Comparison of ENCODE assay signal across 9 cellular contexts in genomic region chr22:46068176-46068907, GRCh38.
DNase-seq lines count a peak whose midpoint lies in the region; ATAC-seq, FAIRE-seq and TF ChIP-seq lines count a peak whose summit lies in the region.
"Had no signal": no experiment of that assay in that cellular context is flagged by ENCODE, and none has a peak within 500 bp of the region (broad histone marks: within the 10 kb centered on the region; RNA-seq: fewer than 3 reads in every experiment).

No MANE protein-coding gene starts in this region.

- no peak overlapping the region for H2AK5ac ChIP-seq in IMR-90 (ENCODE audit: low read depth, low read length)

- H3K9me3 ChIP-seq in BE2C: no peaks in the 10 kb centered on the region
- no peaks in the 10 kb centered on the region for H3K9me3 ChIP-seq in IMR-90 (ENCODE audit: control insufficient read depth, insufficient read depth, low read length)

- peak overlapping the region; percentile 85; the same call in 1 of the 2 replicates for H2BK120ac ChIP-seq in IMR-90 (ENCODE audit: low read depth, low read length)

- ATAC-seq in IMR-90 (ENCODE audit: low read depth): no peak

- no TSS peak for BruUV-seq in IMR-90 (replicated peaks; lab: Mats Ljungman, UMichigan)

- peak overlapping the region; percentile 79 for H3K18ac ChIP-seq in IMR-90 (ENCODE audit: low read depth, low read length)

- H2BK5ac ChIP-seq in IMR-90 (ENCODE audit: low read depth, low read length, poor library complexity, severe bottlenecking): peak overlapping the region; percentile 92

- peak overlapping the region in 2 of 3 experiments; percentile 82 to 90 for H3K27ac Mint-ChIP-seq in nephron

- CTCF ChIA-PET in IMR-90 (lab: Yijun Ruan, JAX) (interaction anchor here (0.6 to 0.9 kb wide), 2 partner anchors 9 to 665 kb away, joined by 3 read pairs; no protein-coding TSS in a partner anchor), GM10248 (lab: Yijun Ruan, JAX) (no interaction called here)

- H3K4me3 ChIP-seq in BE2C (ENCODE audit: low read depth, low read length): peak overlapping the region; percentile 84
- peak overlapping the region; percentile 81; the same call in 1 of the 2 replicates for H3K4me3 ChIP-seq in IMR-90 (ENCODE audit: insufficient read depth, low read depth, low read length)
- H3K4me3 ChIP-seq in bronchial epithelial cell (ENCODE audit: low read depth, low read length): peak overlapping the region; percentile 92

- peaks cover 3% of the 10 kb centered on the region for H3K9me1 ChIP-seq in IMR-90 (ENCODE audit: insufficient read depth, low read length)

- peak overlapping the region; percentile 83; the same call in 1 of the 2 replicates for H4K5ac ChIP-seq in IMR-90 (ENCODE audit: low read depth, low read length)

- peaks cover 4% of the 10 kb centered on the region; the same call in 1 of the 2 replicates for H4K20me1 ChIP-seq in IMR-90 (ENCODE audit: insufficient read depth, low read length)

- H3K4me3 Mint-ChIP-seq in nephron: peak overlapping the region in 2 of 3 experiments; percentile 86 to 90

- no peak for TF ChIP-seq CTCF in BE2C (IDR thresholded peaks at IDR 0.05; ENCODE audit: low read depth, low read length)
- TF ChIP-seq CTCF in IMR-90 (conservative IDR thresholded peaks at IDR 0.05; ENCODE audit: low read depth, low read length): no peak
- no peak for TF ChIP-seq CTCF in bronchial epithelial cell (IDR thresholded peaks at IDR 0.05; ENCODE audit: insufficient read depth, low read length, severe bottlenecking)
- TF ChIP-seq CTCF in nephron (IDR thresholded peaks at IDR 0.05; ENCODE audit: unreplicated experiment in 3 of 3): no peak
- no peak for TF ChIP-seq CTCF in GM10248 (IDR thresholded peaks at IDR 0.05; ENCODE audit: control extremely low read depth, extremely low read depth, low read depth, missing control alignments)
- no peak for TF ChIP-seq CTCF in D721Med (IDR thresholded peaks at IDR 0.05; ENCODE audit: insufficient read depth, missing control alignments)

- peaks cover 25% of the 10 kb centered on the region for H3K4me1 Mint-ChIP-seq in nephron

- peaks cover 54% of the 10 kb centered on the region for H3K27me3 Mint-ChIP-seq in nephron (ENCODE audit: low read depth)

- FAIRE-seq in bronchial epithelial cell (lab: Jason Lieb, UNC) (no peak), D721Med (lab: Jason Lieb, UNC) (no peak)
- FAIRE-seq: GM18507 had no signal

- H3K56ac ChIP-seq in IMR-90 (ENCODE audit: extremely low read depth, insufficient read depth, low read length): peak overlapping the region; percentile 95

- peak overlapping the region; percentile 95 for H3K9ac ChIP-seq in IMR-90 (ENCODE audit: low read depth, low read length)

- DNase-seq in BE2C (no peak), IMR-90 (no peak), bronchial epithelial cell (ENCODE audit: low read depth) (peak; percentile 45), NCI-H1417 treated with DMSO at 0.1 percent for 48 hours (lab: John Stamatoyannopoulos, UW) (no peak), GM10248 (ENCODE audit: extremely low spot score) (no peak), D721Med (ENCODE audit: insufficient read length, low spot score) (no peak), medulla oblongata (ENCODE audit: extremely low spot score) (no peak)

- H2AFZ ChIP-seq in IMR-90 (replicated peaks; ENCODE audit: low read length, poor library complexity): no peak overlapping the region

- intact Hi-C loops in IMR-90 (cut with micrococcal nuclease): loop anchor here (2.0 kb wide), 2 partner anchors 14 to 56 kb away; no protein-coding TSS in a partner anchor

- dilution Hi-C loops in IMR-90 (cut with HindIII; ENCODE audit: low sequenced_read_pairs, unreplicated experiment): no loop called here

- TF ChIP-seq POLR2A in IMR-90 (IDR thresholded peaks at IDR 0.05; ENCODE audit: low read depth, low read length): no peak

- no peak overlapping the region for H2AK9ac ChIP-seq in IMR-90 (replicated peaks; ENCODE audit: low read depth, low read length, poor library complexity)

- H3K4me2 ChIP-seq in IMR-90 (ENCODE audit: low read depth, low read length): peak overlapping the region; percentile 92

- no peak overlapping the region for H2BK20ac ChIP-seq in IMR-90 (ENCODE audit: low read depth, low read length)

- WGBS in IMR-90 (ENCODE audit: extremely low coverage in 2 of 2, insufficient read length in 1 of 2), 2 experiments: no CpG with 5 or more reads among the region's 8 CpGs

- H4K8ac ChIP-seq in IMR-90 (ENCODE audit: low read depth in 2 of 2, low read length in 2 of 2): peak overlapping the region; percentile 84 to 87; a peak in 3 of 4 replicates

- H3K14ac ChIP-seq in IMR-90 (replicated peaks; ENCODE audit: low read depth, low read length): no peak overlapping the region; the same call in 1 of the 2 replicates

- no peak overlapping the region; the same call in 1 of the 2 replicates for H3K4ac ChIP-seq in IMR-90 (ENCODE audit: low read depth, low read length)

- peak overlapping the region; percentile 97; the same call in 1 of the 2 replicates for H3K23ac ChIP-seq in IMR-90 (ENCODE audit: low read depth, low read length)

- peak overlapping the region; percentile 99; the same call in 1 of the 2 replicates for H3K27ac ChIP-seq in IMR-90 (ENCODE audit: insufficient read depth, low read length)

- TF ChIP-seq RAD21 in IMR-90 (IDR thresholded peaks at IDR 0.05; ENCODE audit: low read length): no peak

- POLR2A ChIA-PET in IMR-90 (lab: Charles Lee; ENCODE audit: unreplicated experiment) (interaction anchor here (1.4 kb wide), 1 partner anchor 33 kb away, joined by 4 read pairs; no protein-coding TSS in a partner anchor), GM10248 (lab: Yijun Ruan, JAX) (no interaction called here)

- H3K4me1 ChIP-seq in BE2C (peaks cover 10% of the 10 kb centered on the region), IMR-90 (ENCODE audit: control insufficient read depth, insufficient read depth, low read length) (peaks cover 11% of the 10 kb centered on the region)

- no peaks in the 10 kb centered on the region for H3K36me3 Mint-ChIP-seq in nephron (ENCODE audit: low read depth)

- H3K27me3 ChIP-seq in BE2C (no peaks in the 10 kb centered on the region), IMR-90 (ENCODE audit: control insufficient read depth, insufficient read depth, low read length) (no peaks in the 10 kb centered on the region), bronchial epithelial cell (ENCODE audit: control insufficient read depth, insufficient read depth, low read length) (no peaks in the 10 kb centered on the region)

- in situ Hi-C loops in IMR-90 (cut with MboI; ENCODE audit: low sequenced_read_pairs): no loop called here

- peaks cover 13 to 51% of the 10 kb centered on the region in 2 experiments for H3K79me1 ChIP-seq in IMR-90 (ENCODE audit: low read depth in 1 of 2, low read length in 2 of 2)

- H4K91ac ChIP-seq in IMR-90 (ENCODE audit: insufficient read depth, low read depth, low read length): peak overlapping the region; percentile 94; the same call in 1 of the 2 replicates

- H3K9me3 Mint-ChIP-seq in nephron: no peaks in the 10 kb centered on the region

- peak overlapping the region; percentile 0; the same call in 1 of the 3 replicates for H2BK15ac ChIP-seq in IMR-90 (ENCODE audit: low read depth, low read length)

- peaks cover 21% of the 10 kb centered on the region for H3K36me3 ChIP-seq in BE2C
- H3K36me3 ChIP-seq in IMR-90 (ENCODE audit: control insufficient read depth, insufficient read depth, low read length): no peaks in the 10 kb centered on the region
- peaks cover 3% of the 10 kb centered on the region for H3K36me3 ChIP-seq in bronchial epithelial cell (ENCODE audit: control insufficient read depth, insufficient read depth, low read length)

TF ChIP-seq in IMR-90, 13 proteins besides CTCF, POLR2A, EP300 and RAD21:
- no peak for TF ChIP-seq CEBPB (IDR thresholded peaks at IDR 0.05; ENCODE audit: low read depth, low read length)
- no peak for TF ChIP-seq MAFK (IDR thresholded peaks at IDR 0.05; ENCODE audit: low read depth, low read length)
- no peak for TF ChIP-seq RFX5 (IDR thresholded peaks at IDR 0.05; ENCODE audit: low read depth, low read length)
- TF ChIP-seq BHLHE40 (IDR thresholded peaks at IDR 0.05; ENCODE audit: low read depth, low read length): no peak
- TF ChIP-seq FOS (IDR thresholded peaks at IDR 0.05; ENCODE audit: low read depth, low read length): no peak
- no peak for TF ChIP-seq MAZ (IDR thresholded peaks at IDR 0.05; ENCODE audit: borderline replicate concordance, low read depth, low read length)
- TF ChIP-seq CHD1 (IDR thresholded peaks at IDR 0.05; ENCODE audit: low read depth, low read length): no peak
- no peak for TF ChIP-seq NFE2L2 (IDR thresholded peaks at IDR 0.05; ENCODE audit: low read depth, low read length)
- no peak for TF ChIP-seq SMC3 (IDR thresholded peaks at IDR 0.05; ENCODE audit: low read depth, low read length)
- TF ChIP-seq ELK1 (IDR thresholded peaks at IDR 0.05; ENCODE audit: borderline replicate concordance, low read depth, low read length): no peak
- TF ChIP-seq MXI1 (IDR thresholded peaks at IDR 0.05; ENCODE audit: borderline replicate concordance, low read depth, low read length): no peak
- TF ChIP-seq USF2 (IDR thresholded peaks at IDR 0.05; ENCODE audit: low read depth, low read length): no peak
- no peak for TF ChIP-seq RCOR1 (IDR thresholded peaks at IDR 0.05; ENCODE audit: insufficient replicate concordance, low read length)
